29 cellular contexts compared by ENCODE assay signal in the genomic region with DNA sequence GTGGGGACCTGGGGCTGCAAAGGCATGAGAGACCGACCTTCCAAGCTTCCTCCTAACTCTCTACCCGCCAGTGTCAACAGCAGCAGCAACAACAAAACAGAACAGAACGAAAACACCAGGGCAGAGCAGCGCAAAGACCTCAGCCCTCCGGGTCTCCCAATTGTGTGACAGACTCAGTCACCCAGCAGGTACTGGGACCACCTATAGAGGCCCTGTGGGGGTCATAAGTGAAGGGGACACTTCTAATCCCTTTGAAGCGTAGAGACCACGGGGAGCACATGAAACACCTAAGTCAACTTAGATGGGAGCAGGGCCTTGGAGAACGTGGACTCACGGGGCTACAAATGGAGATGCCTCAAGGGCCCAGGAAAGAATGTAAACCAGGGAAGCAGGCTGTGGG. TPM values are rescaled to one million over a fixed set of nuclear protein-coding genes. Genes with fewer than 3 reads are reported as not detected.
"Had no signal": no experiment of that assay in that cellular context is flagged by ENCODE, and none has a peak within 500 bp of the region (broad histone marks: within the 10 kb centered on the region; RNA-seq: fewer than 3 reads in every experiment).

No MANE protein-coding gene starts in this region.

- H3K27me3 Mint-ChIP-seq: activated T-cell treated with anti-CD3 and anti-CD28 coated beads, Interleukin-2, amount 50 U/mL, for 24 hours had no signal

- H3K27ac ChIP-seq: SJSA1 had no signal

- ATAC-seq: activated CD8-positive, alpha-beta memory T cell treated with anti-CD3 and anti-CD28 coated beads, Interleukin-2, amount 10 ng/mL, durations not matched to agents 7 days and 5 days; activated naive CD4-positive, alpha-beta T cell treated with anti-CD3 and anti-CD28 coated beads, Interleukin-2, amount 50 U/mL, for 72 hours; PC-3; SK-N-SH treated with all-trans-retinoic acid at 6 μM for 48 hours had no signal

- H3K27ac Mint-ChIP-seq: activated B cell treated with CpG ODN at 0.5 μM for 24 hours; activated CD4-positive, alpha-beta T cell treated with anti-CD3 and anti-CD28 coated beads, Interleukin-2, amount 10 ng/mL, durations not matched to agents 24 days and 14 days; activated CD8-positive, alpha-beta memory T cell treated with anti-CD3 and anti-CD28 coated beads, Interleukin-2, amount 10 ng/mL, durations not matched to agents 7 days and 5 days; activated naive CD4-positive, alpha-beta T cell treated with anti-CD3 and anti-CD28 coated beads, Interleukin-2, amount 50 U/mL, for 72 hours; activated T-cell treated with anti-CD3 and anti-CD28 coated beads, Interleukin-2, amount 50 U/mL, for 24 hours; activated T-helper 1 cell treated with anti-CD3 and anti-CD28 coated beads, Interleukin-12 subunit alpha, Interleukin-12 subunit beta, Interleukin-2, Interleukin-4 antibody, amounts not matched to agents 30 ng/mL and 10 ng/mL and 1 ng/mL, durations not matched to agents 14 hours and 24 hours and 36 hours had no signal

- H3K9me3 Mint-ChIP-seq: activated B cell treated with CpG ODN at 0.5 μM for 24 hours; activated CD4-positive, alpha-beta T cell treated with anti-CD3 and anti-CD28 coated beads, Interleukin-2, amount 10 ng/mL, durations not matched to agents 24 days and 14 days; activated naive CD4-positive, alpha-beta T cell treated with anti-CD3 and anti-CD28 coated beads, Interleukin-2, amount 50 U/mL, for 72 hours; activated T-cell treated with anti-CD3 and anti-CD28 coated beads, Interleukin-2, amount 50 U/mL, for 24 hours; activated T-helper 1 cell treated with anti-CD3 and anti-CD28 coated beads, Interleukin-12 subunit alpha, Interleukin-12 subunit beta, Interleukin-2, Interleukin-4 antibody, amounts not matched to agents 30 ng/mL and 10 ng/mL and 1 ng/mL, durations not matched to agents 14 hours and 24 hours and 36 hours; central memory CD8-positive, alpha-beta T cell had no signal

- H3K4me1 Mint-ChIP-seq: activated B cell treated with CpG ODN at 0.5 μM for 24 hours; activated CD4-positive, alpha-beta T cell treated with anti-CD3 and anti-CD28 coated beads, Interleukin-2, amount 10 ng/mL, durations not matched to agents 24 days and 14 days; central memory CD8-positive, alpha-beta T cell had no signal

- H3K36me3 ChIP-seq: MG63, SJSA1 had no signal

- H3K4me3 Mint-ChIP-seq: activated B cell treated with CpG ODN at 0.5 μM for 24 hours; activated CD4-positive, alpha-beta T cell treated with anti-CD3 and anti-CD28 coated beads, Interleukin-2, amount 10 ng/mL, durations not matched to agents 24 days and 14 days; activated CD8-positive, alpha-beta memory T cell treated with anti-CD3 and anti-CD28 coated beads, Interleukin-2, amount 10 ng/mL, durations not matched to agents 7 days and 5 days; activated T-cell treated with anti-CD3 and anti-CD28 coated beads, Interleukin-2, amount 50 U/mL, for 24 hours; activated T-helper 1 cell treated with anti-CD3 and anti-CD28 coated beads, Interleukin-12 subunit alpha, Interleukin-12 subunit beta, Interleukin-2, Interleukin-4 antibody, amounts not matched to agents 30 ng/mL and 10 ng/mL and 1 ng/mL, durations not matched to agents 14 hours and 24 hours and 36 hours; central memory CD8-positive, alpha-beta T cell had no signal

- H3K4me3 ChIP-seq: MG63, SJSA1 had no signal

- H3K9me3 ChIP-seq: MG63, SJSA1 had no signal

- H3K27me3 ChIP-seq: MG63, SJSA1 had no signal

- FAIRE-seq: astrocyte, RCC 7860 had no signal

- H3K36me3 Mint-ChIP-seq: activated CD8-positive, alpha-beta memory T cell treated with anti-CD3 and anti-CD28 coated beads, Interleukin-2, amount 10 ng/mL, durations not matched to agents 7 days and 5 days; activated naive CD4-positive, alpha-beta T cell treated with anti-CD3 and anti-CD28 coated beads, Interleukin-2, amount 50 U/mL, for 72 hours; brain had no signal

- DNase-seq: activated B cell treated with CpG ODN at 0.5 μM for 24 hours; activated CD4-positive, alpha-beta T cell treated with anti-CD3 and anti-CD28 coated beads for 1 hour; activated CD4-positive, alpha-beta T cell treated with anti-CD3 and anti-CD28 coated beads, Interleukin-2, amount 10 ng/mL, durations not matched to agents 24 days and 14 days; activated CD4-positive, alpha-beta T cell treated with anti-CD3 and anti-CD28 coated beads, Interleukin-2, amount 50 U/mL, for 48 hours; activated CD8-positive, alpha-beta memory T cell treated with anti-CD3 and anti-CD28 coated beads, Interleukin-2, amount 10 ng/mL, durations not matched to agents 7 days and 5 days; activated effector memory CD4-positive, alpha-beta T cell treated with anti-CD3 and anti-CD28 coated beads, Interleukin-2, amount 50 U/mL, for 16 hours; activated naive CD4-positive, alpha-beta T cell treated with Interleukin-2 at 50 U/mL for 16 hours; activated T-cell treated with anti-CD3 and anti-CD28 coated beads, Interleukin-2, amount 50 U/mL, for 24 hours; amygdala; MG63; MV-4-11; NCI-H1092 treated with DMSO at 0.1 percent for 48 hours; NCI-H1436; NCI-H1694 treated with DMSO at 0.1 percent for 48 hours; NCI-H2029 treated with DMSO at 0.1 percent for 48 hours; NCI-H446; NCI-H524; PC-3; SHP77; SW 1271 had no signal

RNA-seq across cellular contexts. Expression of gene CCDC182, which starts 12.6 kb away (rescaled TPM):
- total RNA-seq: activated B cell treated with CpG ODN at 0.5 μM for 24 hours; activated CD4-positive, alpha-beta T cell treated with anti-CD3 and anti-CD28 coated beads, Interleukin-2, amount 10 ng/mL, durations not matched to agents 24 days and 14 days; activated CD8-positive, alpha-beta memory T cell treated with anti-CD3 and anti-CD28 coated beads, Interleukin-2, amount 10 ng/mL, durations not matched to agents 7 days and 5 days; activated naive CD4-positive, alpha-beta T cell treated with anti-CD3 and anti-CD28 coated beads, Interleukin-2, amount 50 U/mL, for 72 hours; activated T-helper 1 cell treated with anti-CD3 and anti-CD28 coated beads, Interleukin-12 subunit alpha, Interleukin-12 subunit beta, Interleukin-2, Interleukin-4 antibody, amounts not matched to agents 30 ng/mL and 10 ng/mL and 1 ng/mL, durations not matched to agents 14 hours and 24 hours and 36 hours; astrocyte; PC-3; SJSA1; T-helper 1 cell treated with Interleukin-12 subunit alpha and Interleukin-12 subunit beta and Interleukin-4 antibody, amounts not matched to agents 30 ng/mL and 1 ng/mL, for 36 hours had no signal
